Comparison of ENCODE assay signal across 29 cellular contexts in the genomic region with DNA sequence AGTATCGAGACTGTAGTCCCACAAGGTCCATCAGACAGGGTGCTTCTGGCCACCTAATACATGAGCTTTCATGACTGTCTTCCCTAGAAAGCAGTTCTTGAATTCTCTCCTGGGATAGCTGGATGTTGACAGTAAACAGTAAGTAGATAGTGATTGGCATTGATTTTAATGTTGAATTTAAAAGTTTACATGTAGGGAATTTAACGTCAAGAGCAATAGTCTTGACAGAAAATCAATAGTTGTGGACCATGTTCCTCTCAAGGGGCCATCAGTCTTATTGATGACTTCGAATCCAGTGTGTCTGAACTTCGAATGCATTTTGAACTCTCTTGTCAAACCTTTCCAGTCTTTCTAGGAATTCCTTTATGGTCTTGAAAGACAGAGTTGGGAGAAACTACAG.
"Had no signal": no experiment of that assay in that cellular context is flagged by ENCODE, and none has a peak within 500 bp of the region (broad histone marks: within the 10 kb centered on the region; RNA-seq: fewer than 3 reads in every experiment).

No MANE protein-coding gene starts in this region.

- ATAC-seq: stimulated activated effector memory CD8-positive, alpha-beta T cell treated with anti-CD3 and anti-CD28 coated beads, Interleukin-12 subunit alpha, Interleukin-12 subunit beta, amount 100 ng/mL, for 72 hours; stimulated activated memory B cell treated with anti-CD40 and anti-IgM and Interleukin-4, amounts not matched to agents 10 μg/mL and 1 μg/mL and 100 μg/mL, for 72 hours; stimulated activated naive B cell treated with anti-CD40 and anti-IgM and Interleukin-4, amounts not matched to agents 10 μg/mL and 1 μg/mL and 100 μg/mL, for 72 hours; stimulated activated naive CD8-positive, alpha-beta T cell treated with anti-CD3 and anti-CD28 coated beads, Interleukin-15, amount 100 ng/mL, for 72 hours; stimulated activated naive CD8-positive, alpha-beta T cell treated with anti-CD3 and anti-CD28 coated beads, Interleukin-15, Interleukin-2, amounts not matched to agents 100 U/mL and 50 U/mL, for 24 hours; upper lobe of right lung had no signal

- H3K36me3 ChIP-seq: uterus had no signal

- H3K9me3 Mint-ChIP-seq: stimulated activated effector memory CD8-positive, alpha-beta T cell treated with anti-CD3 and anti-CD28 coated beads, Interleukin-12 subunit alpha, Interleukin-12 subunit beta, amount 100 ng/mL, for 72 hours; stimulated activated memory B cell treated with anti-CD40 and anti-IgM and Interleukin-4, amounts not matched to agents 10 μg/mL and 1 μg/mL and 100 μg/mL, for 72 hours; stimulated activated naive B cell treated with anti-CD40 and anti-IgM and Interleukin-4, amounts not matched to agents 10 μg/mL and 1 μg/mL and 100 μg/mL, for 72 hours; stimulated activated naive CD8-positive, alpha-beta T cell treated with anti-CD3 and anti-CD28 coated beads, Interleukin-15, amount 100 ng/mL, for 72 hours; stimulated activated naive CD8-positive, alpha-beta T cell treated with anti-CD3 and anti-CD28 coated beads, Interleukin-15, Interleukin-2, amounts not matched to agents 100 ng/mL and 50 ng/mL, for 24 hours; type B pancreatic cell had no signal

- H3K36me3 Mint-ChIP-seq: stimulated activated effector memory CD8-positive, alpha-beta T cell treated with anti-CD3 and anti-CD28 coated beads, Interleukin-12 subunit alpha, Interleukin-12 subunit beta, amount 100 ng/mL, for 72 hours; stimulated activated memory B cell treated with anti-CD40 and anti-IgM and Interleukin-4, amounts not matched to agents 10 μg/mL and 1 μg/mL and 100 μg/mL, for 72 hours; stimulated activated naive B cell treated with anti-CD40 and anti-IgM and Interleukin-4, amounts not matched to agents 10 μg/mL and 1 μg/mL and 100 μg/mL, for 72 hours had no signal

- H3K4me1 Mint-ChIP-seq: stimulated activated effector memory CD8-positive, alpha-beta T cell treated with anti-CD3 and anti-CD28 coated beads, Interleukin-12 subunit alpha, Interleukin-12 subunit beta, amount 100 ng/mL, for 72 hours; stimulated activated naive CD8-positive, alpha-beta T cell treated with anti-CD3 and anti-CD28 coated beads, Interleukin-15, amount 100 ng/mL, for 72 hours had no signal

- H3K4me1 ChIP-seq: stomach, testis, tibial artery, transverse colon, upper lobe of left lung, upper lobe of right lung, uterus, vagina had no signal

- H3K27me3 ChIP-seq: stomach, suprapubic skin, testis, thyroid gland, tibial artery, tibial nerve, transverse colon, upper lobe of left lung, upper lobe of right lung, uterus, vagina had no signal

- H3K27me3 Mint-ChIP-seq: stimulated activated naive B cell treated with anti-CD40 and anti-IgM and Interleukin-4, amounts not matched to agents 10 μg/mL and 1 μg/mL and 100 μg/mL, for 72 hours; type B pancreatic cell had no signal

- H3K4me3 Mint-ChIP-seq: stimulated activated effector memory CD8-positive, alpha-beta T cell treated with anti-CD3 and anti-CD28 coated beads, Interleukin-12 subunit alpha, Interleukin-12 subunit beta, amount 100 ng/mL, for 72 hours; stimulated activated memory B cell treated with anti-CD40 and anti-IgM and Interleukin-4, amounts not matched to agents 10 μg/mL and 1 μg/mL and 100 μg/mL, for 72 hours; stimulated activated naive B cell treated with anti-CD40 and anti-IgM and Interleukin-4, amounts not matched to agents 10 μg/mL and 1 μg/mL and 100 μg/mL, for 72 hours; stimulated activated naive CD8-positive, alpha-beta T cell treated with anti-CD3 and anti-CD28 coated beads, Interleukin-15, amount 100 ng/mL, for 72 hours; stimulated activated naive CD8-positive, alpha-beta T cell treated with anti-CD3 and anti-CD28 coated beads, Interleukin-15, Interleukin-2, amounts not matched to agents 100 ng/mL and 50 ng/mL, for 24 hours; type B pancreatic cell had no signal

- H3K27ac Mint-ChIP-seq: stimulated activated effector memory CD8-positive, alpha-beta T cell treated with anti-CD3 and anti-CD28 coated beads, Interleukin-12 subunit alpha, Interleukin-12 subunit beta, amount 100 ng/mL, for 72 hours; stimulated activated memory B cell treated with anti-CD40 and anti-IgM and Interleukin-4, amounts not matched to agents 10 μg/mL and 1 μg/mL and 100 μg/mL, for 72 hours; stimulated activated naive B cell treated with anti-CD40 and anti-IgM and Interleukin-4, amounts not matched to agents 10 μg/mL and 1 μg/mL and 100 μg/mL, for 72 hours; stimulated activated naive CD8-positive, alpha-beta T cell treated with anti-CD3 and anti-CD28 coated beads, Interleukin-15, amount 100 ng/mL, for 72 hours; stimulated activated naive CD8-positive, alpha-beta T cell treated with anti-CD3 and anti-CD28 coated beads, Interleukin-15, Interleukin-2, amounts not matched to agents 100 ng/mL and 50 ng/mL, for 24 hours; type B pancreatic cell had no signal

- DNase-seq: stimulated activated CD4-positive, alpha-beta T cell treated with anti-CD3 and anti-CD28 coated beads, Interleukin-2, amount 100 ng/mL, for 48 hours; stimulated activated CD4-positive, alpha-beta T cell treated with anti-CD3 and anti-CD28 coated beads, Interleukin-4, amount 100 ng/mL, for 1 hour; stimulated activated CD4-positive, alpha-beta T cell treated with anti-CD3 and anti-CD28 coated beads, Interleukin-4, amount 100 ng/mL, for 24 hours; stimulated activated CD4-positive, alpha-beta T cell treated with anti-CD3 and anti-CD28 coated beads, Interleukin-4, amount 100 ng/mL, for 4 hours; stimulated activated CD8-positive, alpha-beta memory T cell treated with anti-CD3 and anti-CD28 coated beads, Interleukin-4, amount 100 ng/mL, for 48 hours; stimulated activated naive B cell treated with anti-CD40 and anti-IgM and Interleukin-4, amounts not matched to agents 10 μg/mL and 1 μg/mL and 100 μg/mL, for 72 hours; stimulated activated naive CD4-positive, alpha-beta T cell; stimulated activated naive CD4-positive, alpha-beta T cell treated with Interleukin-2 at 50 U/mL for 16 hours; stimulated activated naive CD8-positive, alpha-beta T cell treated with anti-CD3 and anti-CD28 coated beads, Interleukin-15, amount 100 ng/mL, for 72 hours; stimulated activated naive CD8-positive, alpha-beta T cell treated with anti-CD3 and anti-CD28 coated beads, Interleukin-15, Interleukin-2, amounts not matched to agents 100 U/mL and 50 U/mL, for 24 hours; stomach; substantia nigra; testis; thyroid gland; tibial artery; transverse colon; trophoblast cell; upper lobe of left lung; upper lobe of right lung; uterus had no signal

- FAIRE-seq: urothelium cell line had no signal

- H3K4me3 ChIP-seq: stomach, suprapubic skin, testis, thoracic aorta, thyroid gland, tibial artery, tibial nerve, transverse colon, upper lobe of left lung, upper lobe of right lung, uterus, vagina had no signal

- H3K9me3 ChIP-seq: stomach, suprapubic skin, testis, thoracic aorta, thyroid gland, tibial artery, tibial nerve, transverse colon, upper lobe of left lung, upper lobe of right lung, uterus, vagina had no signal

- H3K27ac ChIP-seq: stomach, suprapubic skin, testis, thoracic aorta, thyroid gland, tibial artery, tibial nerve, transverse colon, upper lobe of left lung, upper lobe of right lung, uterus, vagina had no signal
